8 cellular contexts compared by ENCODE assay signal in the genomic region with DNA sequence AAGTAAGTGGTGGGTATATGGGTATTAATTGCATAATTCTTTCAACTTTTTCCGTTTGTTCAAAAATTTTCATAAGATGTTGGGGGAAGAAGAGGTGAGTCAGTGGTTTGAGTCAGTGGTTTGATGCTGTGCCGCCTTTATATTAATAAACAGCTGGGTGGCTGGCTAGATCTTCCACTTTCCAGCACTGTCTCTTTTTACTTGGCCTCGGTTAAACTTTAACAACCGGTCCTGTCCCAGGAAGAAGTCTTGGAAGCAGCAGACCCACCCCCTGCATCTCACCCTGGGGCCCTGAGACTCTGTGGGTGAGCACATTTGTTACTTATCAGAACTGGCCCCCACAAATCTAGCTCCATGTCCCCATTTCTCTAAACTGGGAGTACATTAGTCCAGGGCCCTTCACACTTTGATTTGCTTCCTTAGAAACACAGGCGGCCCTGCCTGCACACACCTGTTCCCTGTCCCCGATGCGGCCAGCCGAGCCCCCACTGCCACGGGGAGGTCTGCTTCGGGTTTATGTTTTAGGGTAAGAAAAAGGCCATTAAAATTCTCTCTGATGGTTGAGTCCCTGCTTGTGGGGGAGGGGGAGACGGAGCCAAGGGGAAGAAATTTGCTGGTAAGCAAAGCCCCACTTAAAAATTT.
DNase-seq lines count a peak whose midpoint lies in the region; ATAC-seq and TF ChIP-seq lines count a peak whose summit lies in the region.

No MANE protein-coding gene starts in this region.

- TF ChIP-seq POLR2A in body of pancreas (IDR thresholded peaks at IDR 0.05), result no peak

- H3K27me3 ChIP-seq in body of pancreas (no peaks in the 10 kb centered on the region), lower lobe of right lung (ENCODE audit: low read depth) (no peaks in the 10 kb centered on the region), upper lobe of right lung (no peaks in the 10 kb centered on the region)

- DNase-seq in NCI-H82 (lab: John Stamatoyannopoulos, UW) (peak; percentile 39), NCI-H82 treated with DMSO at 0.1 percent for 48 hours (lab: John Stamatoyannopoulos, UW; ENCODE audit: unreplicated experiment) (no peak), NCI-H1092 (lab: John Stamatoyannopoulos, UW) (peak; percentile 31), body of pancreas (peak; percentile 29 to 59 (median 32)), lower lobe of right lung (no peak), upper lobe of right lung (no peak), NCI-H2081 treated with DMSO at 0.1 percent for 48 hours (lab: John Stamatoyannopoulos, UW) (no peak)

- peaks cover 14% of the 10 kb centered on the region for H3K4me1 ChIP-seq in body of pancreas
- H3K4me1 ChIP-seq in lower lobe of right lung, result peaks cover 15% of the 10 kb centered on the region
- H3K4me1 ChIP-seq in upper lobe of right lung, result no peaks in the 10 kb centered on the region

- H3K27ac ChIP-seq in body of pancreas, result peak overlapping the region; percentile 73 to 92 (median 82)
- peak overlapping the region; percentile 80 for H3K27ac ChIP-seq in lower lobe of right lung
- peak overlapping the region; percentile 44 for H3K27ac ChIP-seq in upper lobe of right lung

- ATAC-seq in body of pancreas, result peak; percentile 30
- ATAC-seq in lower lobe of right lung, result peak; percentile 27 to 47
- peak; percentile 9 for ATAC-seq in upper lobe of right lung
- no peak for ATAC-seq in HG02571 (IDR thresholded peaks at IDR 0.05; ENCODE audit: unreplicated experiment)

- H3K4me3 ChIP-seq in body of pancreas, result peak overlapping the region in 1 of 2 donors; percentile 28
- peak overlapping the region; percentile 54 for H3K4me3 ChIP-seq in lower lobe of right lung
- peak overlapping the region; percentile 52 for H3K4me3 ChIP-seq in upper lobe of right lung

- peaks cover 0 to 1% of the 10 kb centered on the region in 2 donors for H3K36me3 ChIP-seq in body of pancreas (replicated peaks in 1 of 2; ENCODE audit: insufficient read depth in 1 of 2, low read depth in 2 of 2)
- H3K36me3 ChIP-seq in lower lobe of right lung, result no peaks in the 10 kb centered on the region
- H3K36me3 ChIP-seq in upper lobe of right lung, result no peaks in the 10 kb centered on the region

- H3K9me3 ChIP-seq in body of pancreas (peaks cover 0 to 9% (median 0%) of the 10 kb centered on the region in 3 donors), lower lobe of right lung (peaks cover 15% of the 10 kb centered on the region), upper lobe of right lung (peaks cover 10% of the 10 kb centered on the region)

- intact Hi-C loops in body of pancreas (cut with DNase I), result no loop called here
- intact Hi-C loops in lower lobe of right lung (cut with DNase I), result no loop called here
- intact Hi-C loops in upper lobe of right lung (cut with DNase I), result no loop called here

- 9% methylated on average over 11 of the region's 11 CpGs for WGBS in body of pancreas, 2 donors

- TF ChIP-seq CTCF in body of pancreas (IDR thresholded peaks at IDR 0.05), result no peak
- no peak for TF ChIP-seq CTCF in lower lobe of right lung (IDR thresholded peaks at IDR 0.05)
- TF ChIP-seq CTCF in upper lobe of right lung (IDR thresholded peaks at IDR 0.05), result no peak

Comparison
In these comparisons a context has a peak if more than half of its experiments do, and no peak if none do; other contexts are left out.
1. DNase-seq: peak in NCI-H82 (single experiment), NCI-H1092 (single experiment) and body of pancreas (4 of 4); none in NCI-H82 treated with DMSO at 0.1 percent for 48 hours (single experiment), lower lobe of right lung (single experiment), upper lobe of right lung (single experiment) and NCI-H2081 treated with DMSO at 0.1 percent for 48 hours (single experiment).
2. Peak in every context shown above with its lines, with median percentiles within 50 percentile points of each other: H3K27ac ChIP-seq.